ENCODE assay signal across 2 cellular contexts in the genomic region with DNA sequence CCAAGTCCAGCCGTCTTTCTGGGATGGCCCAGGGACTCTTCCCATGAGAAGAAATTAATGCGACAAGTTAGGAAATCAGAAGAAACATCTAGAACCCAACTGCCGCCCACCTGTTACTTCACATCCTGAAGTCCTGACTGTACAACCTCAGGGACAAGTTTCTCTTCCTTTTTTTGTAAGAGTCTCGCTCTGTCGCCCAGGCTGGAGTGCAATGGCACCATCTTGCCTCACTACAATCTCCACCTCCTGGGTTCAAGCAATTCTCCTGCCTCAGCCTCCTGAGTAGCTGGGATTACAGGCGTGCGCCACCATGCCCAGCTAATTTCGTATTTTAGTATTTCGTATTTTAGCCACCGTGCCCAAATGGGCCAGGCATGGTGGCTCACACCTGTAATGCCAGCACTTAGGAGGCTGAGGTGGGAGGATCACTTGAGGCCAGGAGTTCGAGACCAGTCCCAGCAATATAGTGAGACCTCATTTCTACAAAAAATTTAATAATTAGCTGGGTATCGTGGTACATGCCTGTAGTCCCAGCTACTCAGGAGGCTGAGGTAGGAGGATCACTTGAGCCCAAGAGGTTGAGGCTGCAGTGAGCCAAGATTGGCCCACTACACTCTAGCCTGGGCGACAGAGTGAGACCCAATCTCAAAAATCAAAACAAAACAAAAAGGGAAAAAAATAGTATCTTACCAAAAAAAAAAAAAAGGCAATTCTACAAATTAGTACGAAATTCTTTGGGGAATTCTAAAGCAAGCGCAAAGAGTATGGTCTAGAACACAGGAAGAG.
TF ChIP-seq lines count a peak whose summit lies in the region.

No MANE protein-coding gene starts in this region.

TF ChIP-seq in K562, 482 proteins besides CTCF, POLR2A, EP300 and RAD21:
- TF ChIP-seq ZNF121 (CRISPR knock-in tag; conservative IDR thresholded peaks at IDR 0.05) (0 out of 2 replicates have a peak, but pooled peaks have one; percentile 6), ARID4B (CRISPR knock-in tag; IDR thresholded peaks at IDR 0.05) (no peak)

TF ChIP-seq in SK-N-SH treated with all-trans-retinoic acid at 6 μM for 48 hours, 23 proteins besides CTCF, POLR2A, EP300 and RAD21:
- TF ChIP-seq ZNF565 (CRISPR knock-in tag; conservative IDR thresholded peaks at IDR 0.05; ENCODE audit: low read depth) (no peak), RARB (CRISPR knock-in tag; IDR thresholded peaks at IDR 0.05) (no peak), OSR1 (CRISPR knock-in tag; IDR thresholded peaks at IDR 0.05) (no peak), ZFP30 (CRISPR knock-in tag; IDR thresholded peaks at IDR 0.05) (no peak), TOX (CRISPR knock-in tag; IDR thresholded peaks at IDR 0.05; ENCODE audit: borderline replicate concordance) (no peak), SNAI2 (CRISPR knock-in tag; IDR thresholded peaks at IDR 0.05) (no peak), ZFP3 (CRISPR knock-in tag; IDR thresholded peaks at IDR 0.05) (no peak), PPARA (CRISPR knock-in tag; IDR thresholded peaks at IDR 0.05; ENCODE audit: borderline replicate concordance) (no peak), ZC3H10 (CRISPR knock-in tag; IDR thresholded peaks at IDR 0.05) (no peak), ZNF8 (CRISPR knock-in tag; IDR thresholded peaks at IDR 0.05) (no peak)
